In the genomic region with DNA sequence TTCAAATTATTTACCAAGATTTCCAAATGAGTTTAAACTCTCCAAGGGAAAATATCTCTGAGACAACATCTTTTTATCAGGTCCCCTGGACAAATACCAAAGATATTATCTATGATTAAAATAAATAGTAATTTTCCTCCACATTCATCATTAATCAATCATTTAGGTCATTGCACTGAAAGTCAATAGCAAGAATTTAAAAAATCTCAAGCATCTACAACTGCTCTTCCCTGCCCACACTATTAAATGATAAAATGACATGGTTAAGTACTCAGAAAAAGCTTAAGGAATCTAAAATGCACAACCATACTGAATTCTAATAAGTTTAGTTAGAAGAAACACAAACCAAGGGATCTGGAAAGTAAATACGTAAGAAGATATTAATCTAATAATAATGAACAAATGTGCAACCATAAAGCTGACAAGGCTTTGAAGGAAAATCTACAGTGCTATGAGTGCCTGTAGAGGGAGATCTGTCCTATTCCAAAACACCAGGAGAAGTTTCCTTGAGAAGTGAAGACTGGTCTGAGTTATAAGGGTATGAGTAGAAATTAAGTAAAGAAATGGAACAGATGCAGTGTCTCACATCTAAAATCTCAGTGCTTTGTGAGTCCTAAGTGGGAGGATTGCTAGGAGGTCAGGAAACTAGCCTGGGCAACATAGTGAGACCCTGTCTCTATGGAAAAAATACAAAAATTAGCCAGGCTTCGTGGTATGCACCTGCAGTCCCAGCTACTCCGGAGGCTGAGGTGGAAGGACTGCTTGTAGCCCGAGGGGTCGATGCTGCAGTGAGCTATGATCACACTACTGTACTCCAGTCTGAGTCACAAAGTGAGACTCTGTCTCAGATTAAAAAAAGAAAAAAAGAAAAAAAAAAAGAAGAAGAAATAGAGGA, we compare ENCODE assay signal across 11 cellular contexts. TPM values are rescaled to one million over a fixed set of nuclear protein-coding genes. Genes with fewer than 3 reads are reported as not detected.
DNase-seq lines count a peak whose midpoint lies in the region; ATAC-seq, FAIRE-seq and TF ChIP-seq lines count a peak whose summit lies in the region.
"Had no signal": no experiment of that assay in that cellular context is flagged by ENCODE, and none has a peak within 500 bp of the region (broad histone marks: within the 10 kb centered on the region; RNA-seq: fewer than 3 reads in every experiment).

No MANE protein-coding gene starts in this region.

- peak; percentile 19 for DNase-seq in ACHN
- no peak for DNase-seq in PC-3
- no peak for DNase-seq in uterus
- DNase-seq: stimulated activated naive CD4-positive, alpha-beta T cell treated with Interleukin-2 at 50 U/mL for 16 hours had no signal

- no peaks in the 10 kb centered on the region for H3K9me3 ChIP-seq in PC-3 (ENCODE audit: low read length)
- no peaks in the 10 kb centered on the region for H3K9me3 ChIP-seq in mesodermal cell (ENCODE audit: control insufficient read depth, low read length)
- no peaks in the 10 kb centered on the region for H3K9me3 ChIP-seq in uterus

- H3K4me3 ChIP-seq in PC-3 (ENCODE audit: low read length): no peak overlapping the region
- H3K4me3 ChIP-seq in mesodermal cell (ENCODE audit: extremely low read depth, insufficient read depth, low read length, poor library complexity, severe bottlenecking): no peak overlapping the region
- no peak overlapping the region for H3K4me3 ChIP-seq in uterus
- H3K4me3 ChIP-seq: K562 had no signal

- 87 to 96% methylated on average over 3 to 4 of the region's 5 CpGs for WGBS in mesodermal cell (ENCODE audit: insufficient coverage in 2 of 2), 2 experiments

- H3K27me3 ChIP-seq in PC-3 (ENCODE audit: low read length) (no peaks in the 10 kb centered on the region), uterus (no peaks in the 10 kb centered on the region)

- in situ Hi-C loops in ACHN (cut with HindIII; ENCODE audit: low pct_ligation_motif_present, low pct_unique_long_range_greater_than_20kb, low sequenced_read_pairs): no loop called here

- FAIRE-seq in endometrium (lab: Jason Lieb, UNC): peak; percentile 43
- FAIRE-seq: H54, K562 had no signal

- intact Hi-C loops in PC-3 (cut with micrococcal nuclease) (loop anchor here (1.0 to 2.0 kb wide), 2 partner anchors 18 to 96 kb away; partner anchors contain the start of genes INTS13 and TM7SF3), uterus (cut with DNase I; ENCODE audit: low total_unique reads) (no loop called here)

- H3K4me1 ChIP-seq in PC-3 (ENCODE audit: insufficient read depth, low read length): no peaks in the 10 kb centered on the region
- no peaks in the 10 kb centered on the region for H3K4me1 ChIP-seq in mesodermal cell (ENCODE audit: control insufficient read depth, insufficient read depth, low read length, poor library complexity, severe bottlenecking)
- no peaks in the 10 kb centered on the region for H3K4me1 ChIP-seq in uterus

- peaks cover 40% of the 10 kb centered on the region for H3K36me3 ChIP-seq in PC-3 (ENCODE audit: low read depth, low read length)
- H3K36me3 ChIP-seq in mesodermal cell (ENCODE audit: control insufficient read depth, insufficient read depth, low read length): peaks cover 26% of the 10 kb centered on the region
- no peaks in the 10 kb centered on the region for H3K36me3 ChIP-seq in uterus

- BruUV-seq in PC-3 (replicated peaks; lab: Mats Ljungman, UMichigan): no TSS peak

- H3K4me2 ChIP-seq in PC-3 (ENCODE audit: low read length): no peak overlapping the region

- H3K9me2 ChIP-seq in PC-3 (replicated peaks; ENCODE audit: low read length): no peaks in the 10 kb centered on the region

- POLR2A ChIA-PET in PC-3 (lab: Charles Lee; ENCODE audit: unreplicated experiment): no interaction called here

- CTCF ChIA-PET in PC-3 (lab: Charles Lee): interaction anchor here (0.7 to 1.1 kb wide), 4 partner anchors 95 to 103 kb away, joined by 3 to 4 read pairs (median 4); partner anchors contain the start of gene TM7SF3

- no peak overlapping the region for H2AFZ ChIP-seq in PC-3 (ENCODE audit: low read length)

- H3F3A ChIP-seq in PC-3 (ENCODE audit: low read length, unreplicated experiment): no peaks in the 10 kb centered on the region

- no peaks in the 10 kb centered on the region for H3K79me2 ChIP-seq in PC-3 (ENCODE audit: low read length)

- 0 out of 2 replicates have a peak, but pooled peaks have one; percentile 27 for TF ChIP-seq CTCF in PC-3 (conservative IDR thresholded peaks at IDR 0.05; ENCODE audit: low read depth, low read length)
- TF ChIP-seq CTCF in uterus (IDR thresholded peaks at IDR 0.05): peak in 1 of 4 experiments; percentile 13

- H3K27ac ChIP-seq in PC-3 (ENCODE audit: low read length) (no peak overlapping the region), mesodermal cell (ENCODE audit: low read depth, low read length, severe bottlenecking) (peak overlapping the region; percentile 25), uterus (no peak overlapping the region)

- H3K9ac ChIP-seq in PC-3 (ENCODE audit: low read length): no peak overlapping the region

- peak; percentile 68 for ATAC-seq in PC-3
- ATAC-seq in HG02763 (IDR thresholded peaks at IDR 0.05; ENCODE audit: unreplicated experiment): no peak
- no peak for ATAC-seq in GM18519 (IDR thresholded peaks at IDR 0.05; ENCODE audit: low FRiP score, unreplicated experiment)
- no peak for ATAC-seq in GM19395 (IDR thresholded peaks at IDR 0.05; ENCODE audit: unreplicated experiment)
- ATAC-seq: K562 had no signal

- TF ChIP-seq POLR2A in uterus (IDR thresholded peaks at IDR 0.05): no peak

- H4K20me1 ChIP-seq in PC-3 (ENCODE audit: low read length): no peaks in the 10 kb centered on the region

RNA-seq across cellular contexts. Expression of gene INTS13, which starts 19.2 kb away (rescaled TPM):
- total RNA-seq in PC-3 (2014; rRNA removed): 61.8 and 74.1 TPM in 2 replicates
- 25.3 TPM for polyA plus RNA-seq in mesodermal cell (2013, experiment 1 of 2)
- 34.5 TPM for polyA plus RNA-seq in mesodermal cell (2013, experiment 2 of 2)
- 10 to 100 TPM; 13.8 to 37.9 (median 26.8) TPM for total RNA-seq in uterus

RNA-seq across cellular contexts. Expression of gene FGFR1OP2, which starts 19.7 kb away (rescaled TPM):
- 43.4 and 74.3 TPM in 2 replicates for total RNA-seq in PC-3 (2014; rRNA removed)
- polyA plus RNA-seq in mesodermal cell (2013, experiment 1 of 2): 38.2 TPM
- 38.6 TPM for polyA plus RNA-seq in mesodermal cell (2013, experiment 2 of 2)
- 100 to 1,000 TPM in 3 of 4 donors, 10 to 100 TPM in 1; 83.0 to 222 (median 112) TPM for total RNA-seq in uterus
